ENCODE assay signal across 17 cellular contexts in genomic region chr19:45475537-45476348, GRCh38. TPM values are rescaled to one million over a fixed set of nuclear protein-coding genes. Genes with fewer than 3 reads are reported as not detected.
DNase-seq lines count a peak whose midpoint lies in the region; ATAC-seq and TF ChIP-seq lines count a peak whose summit lies in the region.
"Had no signal": no experiment of that assay in that cellular context is flagged by ENCODE, and none has a peak within 500 bp of the region (broad histone marks: within the 10 kb centered on the region; RNA-seq: fewer than 3 reads in every experiment).

No MANE protein-coding gene starts in this region.

- H2AFZ ChIP-seq in trophoblast cell (ENCODE audit: insufficient read depth, low read length, poor library complexity): no peak overlapping the region
- H2AFZ ChIP-seq: GM23338, neural progenitor cell had no signal

- DNase-seq in activated CD8-positive, alpha-beta memory T cell treated with anti-CD3 and anti-CD28 coated beads, Interleukin-2, amount 10 ng/mL, durations not matched to agents 7 days and 5 days: no peak
- DNase-seq in activated CD8-positive, alpha-beta memory T cell treated with anti-CD3 and anti-CD28 coated beads, Interleukin-2, amount 50 U/mL, for 48 hours: no peak
- DNase-seq in T-helper 17 cell (no peak), erythroblast (lab: John Stamatoyannopoulos, UW) (no peak), trophoblast cell (peak; percentile 76 to 95), amniotic stem cell (lab: John Stamatoyannopoulos, UW) (no peak), islet precursor cell (no peak)
- DNase-seq: ACHN; activated CD4-positive, alpha-beta T cell treated with anti-CD3 and anti-CD28 coated beads for 1 hour; NCI-H1694 treated with DMSO at 0.1 percent for 48 hours; stimulated activated CD4-positive, alpha-beta T cell treated with anti-CD3 and anti-CD28 coated beads, Interleukin-15, amount 100 ng/mL, for 24 hours had no signal

- H3K4me1 ChIP-seq in trophoblast cell (ENCODE audit: control insufficient read depth in 1 of 2, insufficient read depth in 2 of 2, low read length in 2 of 2): peaks cover 0 to 1% of the 10 kb centered on the region in 2 experiments

- no peak overlapping the region for H4K8ac ChIP-seq in trophoblast cell (ENCODE audit: low read depth, low read length)

- no peak overlapping the region for H4K91ac ChIP-seq in trophoblast cell (ENCODE audit: low read depth, low read length)

- no peak overlapping the region for H3K9ac ChIP-seq in trophoblast cell (ENCODE audit: low read length)
- H3K9ac ChIP-seq: neural progenitor cell had no signal

- peaks cover 13 to 18% of the 10 kb centered on the region in 2 experiments for H3K36me3 ChIP-seq in trophoblast cell (ENCODE audit: control insufficient read depth in 1 of 2, insufficient read depth in 2 of 2, low read length in 2 of 2)
- H3K36me3 ChIP-seq: neural progenitor cell, vagina had no signal

- no peak overlapping the region for H2BK12ac ChIP-seq in trophoblast cell (ENCODE audit: low read length)

- H2AK5ac ChIP-seq in trophoblast cell (ENCODE audit: low read length): no peak overlapping the region

- ATAC-seq in activated CD8-positive, alpha-beta memory T cell treated with anti-CD3 and anti-CD28 coated beads, Interleukin-2, amount 10 ng/mL, durations not matched to agents 7 days and 5 days: peak; percentile 0
- peak; percentile 12 for ATAC-seq in T-helper 17 cell
- ATAC-seq in esophagus mucosa: no peak
- ATAC-seq: GM23338, Right ventricle myocardium inferior had no signal

- H2BK120ac ChIP-seq in trophoblast cell (ENCODE audit: insufficient read depth, low read length, poor library complexity): no peak overlapping the region

- H3K4me1 Mint-ChIP-seq in activated CD8-positive, alpha-beta memory T cell treated with anti-CD3 and anti-CD28 coated beads, Interleukin-2, amount 10 ng/mL, durations not matched to agents 7 days and 5 days: peaks cover 34% of the 10 kb centered on the region
- H3K4me1 Mint-ChIP-seq in T-helper 17 cell: peaks cover 58% of the 10 kb centered on the region

- no CpG with 5 or more reads among the region's 8 CpGs for WGBS in trophoblast cell (ENCODE audit: extremely low coverage, insufficient coverage, insufficient read length)

- no peak overlapping the region for H3K23ac ChIP-seq in trophoblast cell (ENCODE audit: low read length)

- H3K79me1 ChIP-seq in trophoblast cell (ENCODE audit: low read length): peaks cover 4% of the 10 kb centered on the region

- no peaks in the 10 kb centered on the region for H3K9me3 ChIP-seq in T-helper 17 cell (ENCODE audit: control insufficient read depth, low read length, poor library complexity, severe bottlenecking)
- H3K9me3 ChIP-seq in trophoblast cell (ENCODE audit: insufficient read depth, low read depth, low read length): peaks cover 2% of the 10 kb centered on the region
- H3K9me3 ChIP-seq: vagina had no signal

- H3K27ac Mint-ChIP-seq in activated CD8-positive, alpha-beta memory T cell treated with anti-CD3 and anti-CD28 coated beads, Interleukin-2, amount 10 ng/mL, durations not matched to agents 7 days and 5 days: no peak overlapping the region
- peak overlapping the region; percentile 97 for H3K27ac Mint-ChIP-seq in T-helper 17 cell
- H3K27ac Mint-ChIP-seq: GM23338 had no signal

- no peak overlapping the region for H3K4ac ChIP-seq in trophoblast cell (ENCODE audit: low read depth, low read length)

- H3K4me2 ChIP-seq in trophoblast cell (ENCODE audit: low read length): no peak overlapping the region
- H3K4me2 ChIP-seq: GM23338, neural progenitor cell had no signal

- H3K27ac ChIP-seq in trophoblast cell (ENCODE audit: low read depth, low read length): no peak overlapping the region
- H3K27ac ChIP-seq: neural progenitor cell, vagina had no signal

- H2BK5ac ChIP-seq in trophoblast cell (ENCODE audit: low read depth, low read length, poor library complexity): no peak overlapping the region

- no peaks in the 10 kb centered on the region for H3K36me3 Mint-ChIP-seq in activated CD8-positive, alpha-beta memory T cell treated with anti-CD3 and anti-CD28 coated beads, Interleukin-2, amount 10 ng/mL, durations not matched to agents 7 days and 5 days
- peaks cover 11% of the 10 kb centered on the region for H3K36me3 Mint-ChIP-seq in T-helper 17 cell (ENCODE audit: low read depth)
- H3K36me3 Mint-ChIP-seq: neural progenitor cell had no signal

- no peak overlapping the region for H3K18ac ChIP-seq in trophoblast cell (ENCODE audit: low read length)

- no peaks in the 10 kb centered on the region for H3K79me2 ChIP-seq in trophoblast cell (ENCODE audit: control insufficient read depth, insufficient read depth, low read length, poor library complexity)

- no peak overlapping the region for H4K12ac ChIP-seq in trophoblast cell (ENCODE audit: low read depth, low read length)

- H3K4me3 Mint-ChIP-seq in activated CD8-positive, alpha-beta memory T cell treated with anti-CD3 and anti-CD28 coated beads, Interleukin-2, amount 10 ng/mL, durations not matched to agents 7 days and 5 days: no peak overlapping the region
- H3K4me3 Mint-ChIP-seq in T-helper 17 cell: peak overlapping the region; percentile 95
- H3K4me3 Mint-ChIP-seq: GM23338 had no signal

- no peaks in the 10 kb centered on the region for H3K27me3 ChIP-seq in trophoblast cell (ENCODE audit: insufficient read depth, low read length)
- H3K27me3 ChIP-seq: vagina had no signal

- H3K4me3 ChIP-seq in trophoblast cell (ENCODE audit: low read depth, low read length): no peak overlapping the region
- H3K4me3 ChIP-seq: GM23338, lung, neural progenitor cell, vagina had no signal

- no peaks in the 10 kb centered on the region for H3K9me3 Mint-ChIP-seq in activated CD8-positive, alpha-beta memory T cell treated with anti-CD3 and anti-CD28 coated beads, Interleukin-2, amount 10 ng/mL, durations not matched to agents 7 days and 5 days (ENCODE audit: low read depth)

- no peak overlapping the region for H3K14ac ChIP-seq in trophoblast cell (ENCODE audit: low read length)

- H3K27me3 Mint-ChIP-seq in activated CD8-positive, alpha-beta memory T cell treated with anti-CD3 and anti-CD28 coated beads, Interleukin-2, amount 10 ng/mL, durations not matched to agents 7 days and 5 days: peaks cover 26% of the 10 kb centered on the region
- peaks cover 14% of the 10 kb centered on the region for H3K27me3 Mint-ChIP-seq in T-helper 17 cell

- CTCF ChIA-PET in activated CD8-positive, alpha-beta memory T cell treated with anti-CD3 and anti-CD28 coated beads, Interleukin-2, amount 10 ng/mL, durations not matched to agents 7 days and 5 days (lab: Charles Lee): interaction anchor here (1.0 to 23.2 kb wide), 4 partner anchors 8 to 217 kb away, joined by 3 to 1113 read pairs (median 8); partner anchors contain the start of genes ERCC1, FOSB and QPCTL

- TF ChIP-seq POLR2A in erythroblast (IDR thresholded peaks at IDR 0.05; ENCODE audit: low read length): peak; percentile 14

RNA-seq across cellular contexts. Expression of gene FOSB, which starts 7.9 kb away (rescaled TPM):
- 10 to 100 TPM in 1 of 2 experiments, 1 to 10 TPM in 1; 5.6 to 98.6 TPM for total RNA-seq in activated CD8-positive, alpha-beta memory T cell treated with anti-CD3 and anti-CD28 coated beads, Interleukin-2, amount 10 ng/mL, durations not matched to agents 7 days and 5 days
- total RNA-seq in T-helper 17 cell: 1,000 to 10,000 TPM in 1 of 2 donors, 100 to 1,000 TPM in 1; 967 to 2,209 TPM
- 37.2 and 40.1 TPM in 2 replicates for polyA plus RNA-seq in trophoblast cell (2013)
- 2.5 TPM for total RNA-seq in esophagus mucosa

RNA-seq across cellular contexts. Expression of gene RTN2, which starts 21.1 kb away (rescaled TPM):
- total RNA-seq in activated CD8-positive, alpha-beta memory T cell treated with anti-CD3 and anti-CD28 coated beads, Interleukin-2, amount 10 ng/mL, durations not matched to agents 7 days and 5 days: 1 to 10 TPM; 3.1 to 4.3 TPM
- total RNA-seq in T-helper 17 cell (1 to 10 TPM; 2.3 to 6.2 TPM), esophagus mucosa (1.4 TPM)
- 68.7 and 72.2 TPM in 2 replicates for polyA plus RNA-seq in trophoblast cell (2013)

RNA-seq across cellular contexts. Expression of gene PPM1N, which starts 22.5 kb away (rescaled TPM):
- 1 to 10 TPM; 4.3 to 4.5 TPM for total RNA-seq in activated CD8-positive, alpha-beta memory T cell treated with anti-CD3 and anti-CD28 coated beads, Interleukin-2, amount 10 ng/mL, durations not matched to agents 7 days and 5 days
- total RNA-seq in T-helper 17 cell: 1 to 10 TPM; 3.8 to 8.5 TPM
- polyA plus RNA-seq in trophoblast cell (2013): 32.0 and 34.1 TPM in 2 replicates
- 2.4 TPM for total RNA-seq in esophagus mucosa

RNA-seq across cellular contexts. Expression of gene VASP, which starts 31.5 kb away (rescaled TPM):
- total RNA-seq in activated CD8-positive, alpha-beta memory T cell treated with anti-CD3 and anti-CD28 coated beads, Interleukin-2, amount 10 ng/mL, durations not matched to agents 7 days and 5 days: 100 to 1,000 TPM; 223 to 308 TPM
- total RNA-seq in T-helper 17 cell: 100 to 1,000 TPM in 1 of 2 donors, 10 to 100 TPM in 1; 99.7 to 101 TPM
- 229 and 249 TPM in 2 replicates for polyA plus RNA-seq in trophoblast cell (2013)
- 48.8 TPM for total RNA-seq in esophagus mucosa

RNA-seq across cellular contexts. Expression of gene ERCC1, which starts 52.0 kb away (rescaled TPM):
- total RNA-seq in activated CD8-positive, alpha-beta memory T cell treated with anti-CD3 and anti-CD28 coated beads, Interleukin-2, amount 10 ng/mL, durations not matched to agents 7 days and 5 days: 10 to 100 TPM; 62.5 to 73.4 TPM
- total RNA-seq in T-helper 17 cell (10 to 100 TPM; 28.4 to 36.2 TPM), esophagus mucosa (48.5 TPM)
- 56.9 and 58.5 TPM in 2 replicates for polyA plus RNA-seq in trophoblast cell (2013)

Comparison
In these comparisons a context has a peak if more than half of its experiments do, and no peak if none do; other contexts are left out.
1. DNase-seq: peak in trophoblast cell (2 of 2); none in activated CD8-positive, alpha-beta memory T cell treated with anti-CD3 and anti-CD28 coated beads, Interleukin-2, amount 10 ng/mL, durations not matched to agents 7 days and 5 days (single experiment), activated CD8-positive, alpha-beta memory T cell treated with anti-CD3 and anti-CD28 coated beads, Interleukin-2, amount 50 U/mL, for 48 hours (single experiment), T-helper 17 cell (0 of 3), erythroblast (0 of 2), amniotic stem cell (single experiment) and islet precursor cell (single experiment).
2. RNA of gene FOSB, which starts 7.9 kb away (total RNA-seq): 967 to 2,209 TPM in T-helper 17 cell; 5.6 to 98.6 TPM in activated CD8-positive, alpha-beta memory T cell treated with anti-CD3 and anti-CD28 coated beads, Interleukin-2, amount 10 ng/mL, durations not matched to agents 7 days and 5 days and 2.5 TPM in esophagus mucosa (single experiment); every median in the first group is over 4 times any median in the second.